Comparison of ENCODE assay signal across 14 cellular contexts in the genomic region with DNA sequence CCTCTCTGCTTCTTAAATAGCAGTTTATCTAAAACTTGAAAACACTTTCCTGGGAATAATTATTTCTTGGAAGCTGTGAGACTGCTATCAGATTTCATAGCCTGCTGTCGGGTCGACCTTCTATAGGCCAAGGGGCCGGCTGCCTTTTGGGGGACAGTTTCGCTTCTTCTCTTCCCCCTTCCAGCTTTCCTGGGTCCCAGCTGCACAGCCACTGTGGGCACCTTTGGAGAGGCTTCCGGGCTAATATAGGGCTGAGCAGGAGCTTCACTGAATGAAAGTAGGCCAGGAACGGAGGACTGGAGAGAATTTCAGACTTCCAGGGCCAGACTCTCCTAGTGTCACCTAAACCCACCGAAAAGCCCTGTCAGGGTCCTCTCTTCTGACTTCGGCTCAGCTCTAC.
A peak's percentile ranks its signal among the peaks of the same experiment; 100 is the strongest.
DNase-seq lines count a peak whose midpoint lies in the region; ATAC-seq and TF ChIP-seq lines count a peak whose summit lies in the region.
"Had no signal": no experiment of that assay in that cellular context is flagged by ENCODE, and none has a peak within 500 bp of the region (broad histone marks: within the 10 kb centered on the region; RNA-seq: fewer than 3 reads in every experiment).

No MANE protein-coding gene starts in this region.

- no peak overlapping the region for H3K9ac ChIP-seq in muscle layer of colon (ENCODE audit: low read length)
- H3K9ac ChIP-seq: GM23248 had no signal

- no peak for DNase-seq in heart right ventricle
- DNase-seq in left cardiac atrium = no peak
- no peak for DNase-seq in endothelial cell (ENCODE audit: low spot score)
- no peak for DNase-seq in cerebellum (ENCODE audit: low spot score)
- DNase-seq: DMS79, HCEC 1CT, NCI-H1048, NCI-H2171, NCI-H526 had no signal

- intact Hi-C loops in heart right ventricle (cut with DNase I) (loop anchor here in 1 of 10 donors (10.0 kb wide), 1 partner anchor 618 kb away; a partner anchor contains a TSS), left cardiac atrium (cut with DNase I) (no loop called here)

- H3K4me3 ChIP-seq in heart right ventricle = no peak overlapping the region
- H3K4me3 ChIP-seq in muscle layer of colon (ENCODE audit: low read depth in 1 of 2, low read length in 2 of 2) = no peak overlapping the region
- H3K4me3 ChIP-seq: GM23248 had no signal

- H3K27ac ChIP-seq in heart right ventricle = peak overlapping the region; percentile 16 to 67 (median 61)
- H3K27ac ChIP-seq in muscle layer of colon (ENCODE audit: low read depth, low read length) = peak overlapping the region; percentile 34
- H3K27ac ChIP-seq: GM23248, HL-60 had no signal

- H3K36me3 ChIP-seq in heart right ventricle (no peaks in the 10 kb centered on the region), muscle layer of colon (ENCODE audit: insufficient read depth, low read length) (no peaks in the 10 kb centered on the region)

- TF ChIP-seq CTCF in heart right ventricle (IDR thresholded peaks at IDR 0.05) (no peak), brain (conservative IDR thresholded peaks at IDR 0.05) (no peak), endothelial cell (IDR thresholded peaks at IDR 0.05; ENCODE audit: unreplicated experiment) (no peak)

- H3K9me3 Mint-ChIP-seq in brain = peaks cover 0 to 15% (median 0%) of the 10 kb centered on the region in 5 experiments
- H3K9me3 Mint-ChIP-seq in endothelial cell (ENCODE audit: unreplicated experiment) = no peaks in the 10 kb centered on the region

- WGBS in heart right ventricle, 2 donors = 56 to 67% methylated on average over 8 of the region's 8 CpGs

- H3K27ac Mint-ChIP-seq in brain = peak overlapping the region in 3 of 5 experiments; percentile 0 to 94 (median 37)
- no peak overlapping the region for H3K27ac Mint-ChIP-seq in endothelial cell (ENCODE audit: unreplicated experiment)

- H3K4me1 Mint-ChIP-seq in brain (peaks cover 63% of the 10 kb centered on the region), endothelial cell (ENCODE audit: unreplicated experiment) (no peaks in the 10 kb centered on the region)

- H3K9me3 ChIP-seq in heart right ventricle (no peaks in the 10 kb centered on the region), muscle layer of colon (ENCODE audit: low read length) (no peaks in the 10 kb centered on the region)

- H3K27me3 Mint-ChIP-seq in brain = no peaks in the 10 kb centered on the region
- H3K27me3 Mint-ChIP-seq in endothelial cell (ENCODE audit: unreplicated experiment) = peaks cover 7% of the 10 kb centered on the region

- H3K36me3 Mint-ChIP-seq in brain = no peaks in the 10 kb centered on the region
- H3K36me3 Mint-ChIP-seq in endothelial cell (ENCODE audit: low read depth, unreplicated experiment) = no peaks in the 10 kb centered on the region

- ATAC-seq in heart right ventricle (peak in 1 of 8 donors; percentile 20), left cardiac atrium (no peak), esophagus mucosa (no peak)

- no peak overlapping the region for H3K4me3 Mint-ChIP-seq in brain
- H3K4me3 Mint-ChIP-seq in endothelial cell (ENCODE audit: unreplicated experiment) = no peak overlapping the region

- H3K27me3 ChIP-seq in heart right ventricle = peaks cover 0 to 23% (median 0%) of the 10 kb centered on the region in 7 donors
- H3K27me3 ChIP-seq in muscle layer of colon (ENCODE audit: control insufficient read depth in 1 of 2, insufficient read depth in 2 of 2, low read length in 2 of 2) = peaks cover 0 to 24% of the 10 kb centered on the region in 2 donors

- peaks cover 0 to 30% (median 7%) of the 10 kb centered on the region in 9 donors for H3K4me1 ChIP-seq in heart right ventricle
- peaks cover 8% of the 10 kb centered on the region for H3K4me1 ChIP-seq in muscle layer of colon (ENCODE audit: insufficient read depth, low read length)
